Comparison of ENCODE assay signal across 13 cellular contexts in genomic region chr11:7527029-7527428, GRCh38. TPM values are rescaled to one million over a fixed set of nuclear protein-coding genes. Genes with fewer than 3 reads are reported as not detected.
DNase-seq lines count a peak whose midpoint lies in the region; ATAC-seq lines count a peak whose summit lies in the region.
"Had no signal": no experiment of that assay in that cellular context is flagged by ENCODE, and none has a peak within 500 bp of the region (broad histone marks: within the 10 kb centered on the region; RNA-seq: fewer than 3 reads in every experiment).

No MANE protein-coding gene starts in this region.

- ATAC-seq in GM18511 (IDR thresholded peaks at IDR 0.05; ENCODE audit: unreplicated experiment) (peak; percentile 46), HG03108 (IDR thresholded peaks at IDR 0.05; ENCODE audit: unreplicated experiment) (peak; percentile 39), HG02852 (IDR thresholded peaks at IDR 0.05; ENCODE audit: unreplicated experiment) (no peak)
- peak; percentile 85 for ATAC-seq in activated T-helper 17 cell treated with anti-CD3 and anti-CD28 coated beads, Interleukin-2, amount 50 U/mL, for 72 hours (replicated peaks)
- peak; percentile 70 to 78 for ATAC-seq in natural killer cell treated with Interleukin-12 subunit alpha and Interleukin-12 subunit beta and Interleukin-15 and Interleukin-18, amount 100 ng/mL, for 72 hours
- ATAC-seq: heart right ventricle, left cardiac atrium had no signal

- no peaks in the 10 kb centered on the region for H3K36me3 Mint-ChIP-seq in activated T-helper 17 cell treated with anti-CD3 and anti-CD28 coated beads, Interleukin-2, amount 50 U/mL, for 72 hours (ENCODE audit: low read depth)
- H3K36me3 Mint-ChIP-seq in natural killer cell treated with Interleukin-12 subunit alpha and Interleukin-12 subunit beta and Interleukin-15 and Interleukin-18, amount 100 ng/mL, for 72 hours = no peaks in the 10 kb centered on the region
- H3K36me3 Mint-ChIP-seq: brain had no signal

- H3K27ac Mint-ChIP-seq in activated T-helper 17 cell treated with anti-CD3 and anti-CD28 coated beads, Interleukin-2, amount 50 U/mL, for 72 hours = peak overlapping the region; percentile 15
- no peak overlapping the region for H3K27ac Mint-ChIP-seq in natural killer cell treated with Interleukin-12 subunit alpha and Interleukin-12 subunit beta and Interleukin-15 and Interleukin-18, amount 100 ng/mL, for 72 hours
- H3K27ac Mint-ChIP-seq: brain had no signal

- DNase-seq in natural killer cell treated with Interleukin-12 subunit alpha and Interleukin-12 subunit beta and Interleukin-15 and Interleukin-18, amount 100 ng/mL, for 72 hours (ENCODE audit: low spot score) = no peak
- no peak for DNase-seq in KG1 (lab: John Stamatoyannopoulos, UW)
- DNase-seq in UCSD-AML1 (lab: John Stamatoyannopoulos, UW; ENCODE audit: unreplicated experiment) = no peak
- DNase-seq: GF-D8, heart right ventricle, left cardiac atrium, NCI-H2029 treated with DMSO at 0.1 percent for 48 hours had no signal

- peaks cover 61% of the 10 kb centered on the region for H3K4me1 Mint-ChIP-seq in activated T-helper 17 cell treated with anti-CD3 and anti-CD28 coated beads, Interleukin-2, amount 50 U/mL, for 72 hours
- H3K4me1 Mint-ChIP-seq in natural killer cell treated with Interleukin-12 subunit alpha and Interleukin-12 subunit beta and Interleukin-15 and Interleukin-18, amount 100 ng/mL, for 72 hours (ENCODE audit: low read depth in 2 of 2) = peaks cover 37 to 57% of the 10 kb centered on the region in 2 donors
- H3K4me1 Mint-ChIP-seq: brain had no signal

- H3K4me3 Mint-ChIP-seq in activated T-helper 17 cell treated with anti-CD3 and anti-CD28 coated beads, Interleukin-2, amount 50 U/mL, for 72 hours = peak overlapping the region; percentile 11
- H3K4me3 Mint-ChIP-seq in natural killer cell treated with Interleukin-12 subunit alpha and Interleukin-12 subunit beta and Interleukin-15 and Interleukin-18, amount 100 ng/mL, for 72 hours = peak overlapping the region; percentile 71
- H3K4me3 Mint-ChIP-seq: brain had no signal

- H3K27me3 Mint-ChIP-seq in activated T-helper 17 cell treated with anti-CD3 and anti-CD28 coated beads, Interleukin-2, amount 50 U/mL, for 72 hours = no peaks in the 10 kb centered on the region
- H3K27me3 Mint-ChIP-seq in natural killer cell treated with Interleukin-12 subunit alpha and Interleukin-12 subunit beta and Interleukin-15 and Interleukin-18, amount 100 ng/mL, for 72 hours = no peaks in the 10 kb centered on the region

- H3K9me3 Mint-ChIP-seq in activated T-helper 17 cell treated with anti-CD3 and anti-CD28 coated beads, Interleukin-2, amount 50 U/mL, for 72 hours = no peaks in the 10 kb centered on the region
- H3K9me3 Mint-ChIP-seq in natural killer cell treated with Interleukin-12 subunit alpha and Interleukin-12 subunit beta and Interleukin-15 and Interleukin-18, amount 100 ng/mL, for 72 hours = no peaks in the 10 kb centered on the region
- H3K9me3 Mint-ChIP-seq: brain had no signal

RNA-seq across cellular contexts. Expression of gene PPFIBP2, which starts 13.2 kb away (rescaled TPM):
- 10 to 100 TPM in 1 of 2 donors, 1 to 10 TPM in 1; 4.2 to 11.1 TPM for total RNA-seq in activated T-helper 17 cell treated with anti-CD3 and anti-CD28 coated beads, Interleukin-2, amount 50 U/mL, for 72 hours
- 10 to 100 TPM in 1 of 2 donors, 1 to 10 TPM in 1; 9.6 to 11.0 TPM for total RNA-seq in natural killer cell treated with Interleukin-12 subunit alpha and Interleukin-12 subunit beta and Interleukin-15 and Interleukin-18, amount 100 ng/mL, for 72 hours

RNA-seq across cellular contexts. Expression of gene OLFML1, which starts 41.7 kb away (rescaled TPM):
- total RNA-seq in activated T-helper 17 cell treated with anti-CD3 and anti-CD28 coated beads, Interleukin-2, amount 50 U/mL, for 72 hours = not detected
- not detected for total RNA-seq in natural killer cell treated with Interleukin-12 subunit alpha and Interleukin-12 subunit beta and Interleukin-15 and Interleukin-18, amount 100 ng/mL, for 72 hours
- total RNA-seq: myocyte had no signal
